Comparison of ENCODE assay signal across 8 cellular contexts in the genomic region with DNA sequence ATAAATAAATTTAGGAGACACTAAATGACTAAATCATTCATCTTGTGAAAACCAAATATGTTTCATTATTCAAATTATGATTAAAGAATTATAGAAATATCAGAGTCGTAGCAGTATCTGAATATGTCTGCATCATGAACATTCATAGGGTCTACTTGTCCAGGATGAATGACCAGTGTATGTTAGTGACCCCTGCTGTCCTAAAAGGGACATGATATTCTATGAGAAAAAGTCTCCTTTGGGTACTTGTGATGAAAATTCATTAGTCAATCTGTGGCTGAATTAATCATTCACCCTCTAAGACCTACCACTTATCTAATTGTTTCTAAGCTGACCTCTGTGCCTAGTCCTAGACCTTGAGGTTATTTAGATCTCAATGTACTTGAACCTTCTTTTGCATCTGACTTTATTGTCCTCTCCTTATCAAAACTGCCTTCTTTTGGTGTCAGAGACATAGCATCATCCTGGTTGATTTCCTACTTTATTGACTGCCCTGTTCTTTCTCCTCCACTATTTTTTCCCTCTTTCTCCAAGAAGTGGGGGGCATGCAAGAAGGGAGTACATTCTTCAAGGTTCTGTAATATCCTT.
DNase-seq lines count a peak whose midpoint lies in the region; ATAC-seq and TF ChIP-seq lines count a peak whose summit lies in the region.

No MANE protein-coding gene starts in this region.

- no peaks in the 10 kb centered on the region for H3K36me3 Mint-ChIP-seq in CD8-positive, alpha-beta memory T cell

- H3K4me3 Mint-ChIP-seq in CD8-positive, alpha-beta memory T cell = no peak overlapping the region

- H3K9me3 Mint-ChIP-seq in CD8-positive, alpha-beta memory T cell = no peaks in the 10 kb centered on the region

- no peak for ATAC-seq in GM19397 (IDR thresholded peaks at IDR 0.05; ENCODE audit: unreplicated experiment)

- no peaks in the 10 kb centered on the region for H3K4me1 ChIP-seq in CD8-positive, alpha-beta memory T cell (ENCODE audit: insufficient read depth, low read length)

- POLR2A ChIA-PET in CD8-positive, alpha-beta memory T cell (lab: Charles Lee) = no interaction called here

- no peaks in the 10 kb centered on the region for H3K27me3 Mint-ChIP-seq in CD8-positive, alpha-beta memory T cell

- no peaks in the 10 kb centered on the region for H3K9me3 ChIP-seq in CD8-positive, alpha-beta memory T cell (ENCODE audit: low read length)

- no peak overlapping the region for H3K27ac Mint-ChIP-seq in CD8-positive, alpha-beta memory T cell

- H3K4me3 ChIP-seq in retinal pigment epithelial cell (ENCODE audit: low read length) = no peak overlapping the region
- no peak overlapping the region for H3K4me3 ChIP-seq in CD8-positive, alpha-beta memory T cell (ENCODE audit: low read length)

- CTCF ChIA-PET in CD8-positive, alpha-beta memory T cell (lab: Charles Lee) = no interaction called here

- no peak overlapping the region for H3K27ac ChIP-seq in CD8-positive, alpha-beta memory T cell (ENCODE audit: low read depth, low read length)

- TF ChIP-seq CTCF in retinal pigment epithelial cell (conservative IDR thresholded peaks at IDR 0.05; ENCODE audit: low read depth, low read length) = peak; percentile 62

- no peaks in the 10 kb centered on the region for H3K4me1 Mint-ChIP-seq in CD8-positive, alpha-beta memory T cell

- no peaks in the 10 kb centered on the region for H3K27me3 ChIP-seq in CD8-positive, alpha-beta memory T cell (ENCODE audit: insufficient read depth, low read length, poor library complexity, severe bottlenecking)

- no peaks in the 10 kb centered on the region for H3K36me3 ChIP-seq in CD8-positive, alpha-beta memory T cell (ENCODE audit: insufficient read depth, low read length)

- DNase-seq in NOMO-1 treated with DMSO at 0.1 percent for 48 hours (lab: John Stamatoyannopoulos, UW; ENCODE audit: unreplicated experiment) (peak; percentile 47), NOMO-1 treated with dmso at 0.1 percent for 144 hours (lab: John Stamatoyannopoulos, UW; ENCODE audit: unreplicated experiment) (no peak), NCI-H774 (lab: John Stamatoyannopoulos, UW) (peak; percentile 13), fibroblast of peridontal ligament (ENCODE audit: extremely low read depth) (peak; percentile 71), retinal pigment epithelial cell (ENCODE audit: low read depth) (peak; percentile 26), mucosa of gallbladder (ENCODE audit: low spot score) (no peak)
- DNase-seq in CD8-positive, alpha-beta memory T cell = no peak

Comparison
In these comparisons a context has a peak if more than half of its experiments do, and no peak if none do; other contexts are left out.
1. DNase-seq: peak in NOMO-1 treated with DMSO at 0.1 percent for 48 hours (single experiment), NCI-H774 (single experiment), fibroblast of peridontal ligament (single experiment) and retinal pigment epithelial cell (single experiment); none in NOMO-1 treated with dmso at 0.1 percent for 144 hours (single experiment), mucosa of gallbladder (single experiment) and CD8-positive, alpha-beta memory T cell (0 of 5).